ENCODE assay signal across 8 cellular contexts in genomic region chr1:110619412-110620249, GRCh38. TPM values are rescaled to one million over a fixed set of nuclear protein-coding genes. Genes with fewer than 3 reads are reported as not detected.
DNase-seq lines count a peak whose midpoint lies in the region; ATAC-seq and TF ChIP-seq lines count a peak whose summit lies in the region.

No MANE protein-coding gene starts in this region.

- H4K20me1 ChIP-seq in Loucy (ENCODE audit: insufficient read depth, low read length, poor library complexity, severe bottlenecking) (no peaks in the 10 kb centered on the region), osteoblast (ENCODE audit: insufficient read depth, low read length) (no peaks in the 10 kb centered on the region)

- H3K4me2 ChIP-seq in Loucy (ENCODE audit: low read depth, low read length, poor library complexity, severe bottlenecking) (peak overlapping the region; percentile 68), osteoblast (ENCODE audit: insufficient read depth, low read length) (no peak overlapping the region)

- H3K4me3 ChIP-seq in HAP-1 (no peak overlapping the region; the same call in 1 of the 2 replicates), Loucy (ENCODE audit: low read length, poor library complexity, severe bottlenecking) (peak overlapping the region; percentile 63), gastroesophageal sphincter (peak overlapping the region in 1 of 2 donors; percentile 26), osteoblast (ENCODE audit: insufficient read depth, low read length) (no peak overlapping the region), tibial artery (no peak overlapping the region)

- H3K79me2 ChIP-seq in Loucy (ENCODE audit: insufficient read depth, low read length) (no peaks in the 10 kb centered on the region), osteoblast (ENCODE audit: insufficient read depth, low read length) (no peaks in the 10 kb centered on the region)

- ATAC-seq in gastroesophageal sphincter, result peak; percentile 83

- intact Hi-C loops in tibial artery (cut with DNase I; ENCODE audit: low total_unique reads), result loop anchor here (2.0 to 10.0 kb wide), 3 partner anchors 65 to 165 kb away; no protein-coding TSS in a partner anchor

- peak overlapping the region; percentile 16 for H3K9ac ChIP-seq in Loucy (ENCODE audit: low read depth, low read length, poor library complexity, severe bottlenecking)

- no peak overlapping the region for H3K27ac ChIP-seq in gastroesophageal sphincter
- H3K27ac ChIP-seq in osteoblast (ENCODE audit: low read depth, low read length), result no peak overlapping the region
- H3K27ac ChIP-seq in tibial artery, result no peak overlapping the region

- H3K36me3 ChIP-seq in HAP-1 (replicated peaks) (no peaks in the 10 kb centered on the region), Loucy (ENCODE audit: insufficient read depth, low read length) (no peaks in the 10 kb centered on the region), gastroesophageal sphincter (no peaks in the 10 kb centered on the region), osteoblast (ENCODE audit: insufficient read depth, low read length) (no peaks in the 10 kb centered on the region), tibial artery (no peaks in the 10 kb centered on the region)

- no peak for TF ChIP-seq POLR2A in gastroesophageal sphincter (IDR thresholded peaks at IDR 0.05)

- TF ChIP-seq EP300 in gastroesophageal sphincter (IDR thresholded peaks at IDR 0.05), result no peak

- DNase-seq in GM03348 (ENCODE audit: low spot score), result peak; percentile 84
- peak; percentile 76 to 89 for DNase-seq in HAP-1 (ENCODE audit: low spot score in 2 of 2)
- peak; percentile 58 for DNase-seq in SIG-M5 (lab: John Stamatoyannopoulos, UW)
- DNase-seq in activated naive CD4-positive, alpha-beta T cell (lab: John Stamatoyannopoulos, UW), result peak; percentile 72 to 89 (median 80)
- peak; percentile 95 for DNase-seq in osteoblast (ENCODE audit: insufficient read length, low spot score, missing footprints)
- peak; percentile 76 to 77 for DNase-seq in tibial artery

- in situ Hi-C loops in HAP-1 (cut with MboI; ENCODE audit: low sequenced_read_pairs), result loop anchor here (10.0 kb wide), 1 partner anchor 95 kb away; no protein-coding TSS in a partner anchor

- H3K9me3 ChIP-seq in HAP-1 (no peaks in the 10 kb centered on the region), Loucy (ENCODE audit: insufficient read depth, low read depth, low read length) (no peaks in the 10 kb centered on the region), gastroesophageal sphincter (no peaks in the 10 kb centered on the region), osteoblast (ENCODE audit: low read depth, low read length) (no peaks in the 10 kb centered on the region), tibial artery (no peaks in the 10 kb centered on the region)

- no peaks in the 10 kb centered on the region for H3K9me2 ChIP-seq in Loucy (replicated peaks; ENCODE audit: low read depth, low read length)

- 10 to 14% methylated on average over 7 to 15 of the region's 27 CpGs for WGBS in gastroesophageal sphincter (ENCODE audit: low coverage in 1 of 2), 2 donors

- TF ChIP-seq CTCF in Loucy (conservative IDR thresholded peaks at IDR 0.05; ENCODE audit: low read length), result peak; percentile 97
- TF ChIP-seq CTCF in gastroesophageal sphincter (IDR thresholded peaks at IDR 0.05), result peak; percentile 76 to 90 (median 84)
- peak; percentile 91 for TF ChIP-seq CTCF in osteoblast (IDR thresholded peaks at IDR 0.05; ENCODE audit: extremely low read depth, low read depth, low read length)
- peak; percentile 75 to 88 for TF ChIP-seq CTCF in tibial artery (IDR thresholded peaks at IDR 0.05)

- peaks cover 34% of the 10 kb centered on the region for H3K27me3 ChIP-seq in HAP-1 (ENCODE audit: low read depth)
- no peaks in the 10 kb centered on the region for H3K27me3 ChIP-seq in Loucy (ENCODE audit: insufficient read depth, low read length, poor library complexity, severe bottlenecking)
- H3K27me3 ChIP-seq in gastroesophageal sphincter, result peaks cover 55% of the 10 kb centered on the region
- H3K27me3 ChIP-seq in osteoblast (ENCODE audit: insufficient read depth, low read length), result peaks cover 19% of the 10 kb centered on the region
- H3K27me3 ChIP-seq in tibial artery, result peaks cover 0 to 51% of the 10 kb centered on the region in 2 donors

- H3K4me1 ChIP-seq in HAP-1, result peaks cover 4% of the 10 kb centered on the region; the same call in 1 of the 2 replicates
- peaks cover 23% of the 10 kb centered on the region for H3K4me1 ChIP-seq in Loucy (ENCODE audit: insufficient read depth, low read length, poor library complexity, severe bottlenecking)
- H3K4me1 ChIP-seq in gastroesophageal sphincter, result peaks cover 0 to 11% (median 5%) of the 10 kb centered on the region in 3 donors
- no peaks in the 10 kb centered on the region for H3K4me1 ChIP-seq in osteoblast (ENCODE audit: insufficient read depth, low read length)
- peaks cover 0 to 8% (median 6%) of the 10 kb centered on the region in 4 donors for H3K4me1 ChIP-seq in tibial artery

- H2AFZ ChIP-seq in Loucy (ENCODE audit: low read length), result peak overlapping the region; percentile 59
- H2AFZ ChIP-seq in osteoblast (ENCODE audit: low read length), result no peak overlapping the region

- no peaks in the 10 kb centered on the region for H3F3A ChIP-seq in Loucy (ENCODE audit: low read depth)

RNA-seq across cellular contexts. Expression of gene KCNA2, which starts 13.5 kb away (rescaled TPM):
- total RNA-seq in gastroesophageal sphincter (10 to 100 TPM in 1 of 4 donors, 1 to 10 TPM in 3; 2.8 to 16.8 (median 4.6) TPM), osteoblast (under 0.01 TPM in 1 of 2 replicates, not detected in the other)

RNA-seq across cellular contexts. Expression of gene KCNA3, which starts 55.1 kb away (rescaled TPM):
- total RNA-seq in gastroesophageal sphincter (1 to 10 TPM in 1 of 4 donors, under 1 TPM in 3; 0.31 to 1.9 (median 0.49) TPM), osteoblast (not detected in 2 replicates)
